In the genomic region with DNA sequence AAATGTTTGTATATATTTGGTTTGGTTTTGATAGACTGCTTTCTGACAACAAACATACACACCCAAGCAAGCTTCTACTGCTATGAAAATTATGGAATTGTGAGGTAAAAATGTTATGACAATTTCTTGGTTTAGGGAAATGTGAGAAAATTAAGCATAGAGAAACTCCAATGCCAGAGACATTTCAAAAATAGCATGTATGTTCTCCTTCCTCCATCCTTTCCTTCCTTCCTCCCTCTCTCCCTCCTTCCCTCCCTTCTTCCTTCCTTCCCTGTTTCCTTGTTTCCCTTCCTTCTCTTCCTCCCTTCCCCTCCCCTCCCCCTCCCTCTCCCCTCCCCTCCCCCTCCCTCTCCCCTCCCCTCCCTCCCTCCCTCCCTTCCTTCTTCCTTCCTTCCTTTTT, we compare ENCODE assay signal across 22 cellular contexts. TPM values are rescaled to one million over a fixed set of nuclear protein-coding genes. Genes with fewer than 3 reads are reported as not detected.
"Had no signal": no experiment of that assay in that cellular context is flagged by ENCODE, and none has a peak within 500 bp of the region (broad histone marks: within the 10 kb centered on the region; RNA-seq: fewer than 3 reads in every experiment).

No MANE protein-coding gene starts in this region.

- H3K79me2 ChIP-seq: hepatocyte had no signal

- DNase-seq: heart right ventricle; islet precursor cell; left ventricle myocardium superior; lower lobe of right lung; naive thymus-derived CD8-positive, alpha-beta T cell; occipital lobe; retina; right cardiac atrium; stimulated activated CD4-positive, alpha-beta T cell treated with anti-CD3 and anti-CD28 coated beads, Interleukin-1b, Interleukin-23, amount 100 ng/mL, for 48 hours; stimulated activated CD4-positive, alpha-beta T cell treated with anti-CD3 and anti-CD28 coated beads, Interleukin-2, amount 100 ng/mL, for 48 hours; stimulated activated CD4-positive, alpha-beta T cell treated with anti-CD3 and anti-CD28 coated beads, Interleukin-4, amount 100 ng/mL, for 4 hours; stimulated activated naive B cell treated with anti-CD40 and anti-IgM and Interleukin-4, amounts not matched to agents 10 μg/mL and 1 μg/mL and 100 μg/mL, for 72 hours; stimulated activated naive CD8-positive, alpha-beta T cell treated with anti-CD3 and anti-CD28 coated beads, Interleukin-15, Interleukin-2, amounts not matched to agents 100 U/mL and 50 U/mL, for 24 hours; stomach; testis; thyroid gland; transverse colon; upper lobe of left lung had no signal

- H2AFZ ChIP-seq: hepatocyte had no signal

- H3K4me1 ChIP-seq: lower lobe of right lung, stomach, testis, thyroid gland, upper lobe of left lung had no signal

- H3K27me3 ChIP-seq: heart right ventricle, stomach, testis, thyroid gland, transverse colon, upper lobe of left lung, vagina had no signal

- H3K4me2 ChIP-seq: smooth muscle cell had no signal

- H3K36me3 ChIP-seq: heart right ventricle, lower lobe of right lung, stomach, thyroid gland, transverse colon, upper lobe of left lung, vagina had no signal

- ATAC-seq: lower lobe of right lung; naive thymus-derived CD8-positive, alpha-beta T cell; right cardiac atrium; stimulated activated naive B cell treated with anti-CD40 and anti-IgM and Interleukin-4, amounts not matched to agents 10 μg/mL and 1 μg/mL and 100 μg/mL, for 72 hours; stimulated activated naive CD8-positive, alpha-beta T cell treated with anti-CD3 and anti-CD28 coated beads, Interleukin-15, Interleukin-2, amounts not matched to agents 100 U/mL and 50 U/mL, for 24 hours had no signal

- H3K27ac ChIP-seq: heart right ventricle, hepatocyte, lower lobe of right lung, stomach, testis, thyroid gland, transverse colon, upper lobe of left lung, vagina had no signal

- H3K4me3 ChIP-seq: heart right ventricle, hepatocyte, lower lobe of right lung, smooth muscle cell, stomach, testis, thyroid gland, transverse colon, upper lobe of left lung, vagina had no signal

- H3K9me3 ChIP-seq: heart right ventricle, lower lobe of right lung, stomach, testis, thyroid gland, transverse colon, upper lobe of left lung, vagina had no signal

RNA-seq across cellular contexts. Expression of a gene that starts 14.9 kb away (rescaled TPM):
- total RNA-seq: naive thymus-derived CD8-positive, alpha-beta T cell; osteocyte had no signal
- polyA plus RNA-seq: naive thymus-derived CD8-positive, alpha-beta T cell had no signal
